Comparison of ENCODE assay signal across 9 cellular contexts in genomic region chr2:60998628-60999545, GRCh38. TPM values are rescaled to one million over a fixed set of nuclear protein-coding genes. Genes with fewer than 3 reads are reported as not detected.
DNase-seq lines count a peak whose midpoint lies in the region; ATAC-seq and TF ChIP-seq lines count a peak whose summit lies in the region.
"Had no signal": no experiment of that assay in that cellular context is flagged by ENCODE, and none has a peak within 500 bp of the region (broad histone marks: within the 10 kb centered on the region; RNA-seq: fewer than 3 reads in every experiment).

No MANE protein-coding gene starts in this region.

- in situ Hi-C loops in Panc1 (cut with HindIII; ENCODE audit: low pct_unique_long_range_greater_than_20kb, low sequenced_read_pairs) = no loop called here

- H3K4me1 ChIP-seq in Panc1 (ENCODE audit: control insufficient read depth, insufficient read depth, low read length) = no peaks in the 10 kb centered on the region

- no peak overlapping the region for H2AFZ ChIP-seq in neural cell (ENCODE audit: low read depth, low read length)

- peak; percentile 88 for TF ChIP-seq RAD21 in neural cell (conservative IDR thresholded peaks at IDR 0.05)

- no peaks in the 10 kb centered on the region for H3K9me3 ChIP-seq in Panc1 (ENCODE audit: control insufficient read depth, insufficient read depth, low read depth, low read length)
- no peaks in the 10 kb centered on the region for H3K9me3 ChIP-seq in neural cell (ENCODE audit: low read length)

- DNase-seq in GM06990 (ENCODE audit: extremely low read depth, insufficient read length) (no peak), Kasumi-1 (lab: John Stamatoyannopoulos, UW) (peak; percentile 72 to 91), Panc1 (ENCODE audit: low read depth, low spot score) (no peak), endothelial cell (ENCODE audit: low spot score) (no peak), amniotic stem cell (lab: John Stamatoyannopoulos, UW) (no peak)

- POLR2A ChIA-PET in Panc1 (lab: Charles Lee) = interaction anchor here (0.7 kb wide), 1 partner anchor 13 kb away, joined by 3 read pairs; no protein-coding TSS in a partner anchor

- H3K27ac Mint-ChIP-seq in endothelial cell (ENCODE audit: unreplicated experiment) = no peak overlapping the region
- H3K27ac Mint-ChIP-seq: dendritic cell treated with granulocyte-macrophage colony-stimulating factor and Interleukin-4, amounts not matched to agents 40 ng/mL and 50 ng/mL, for 4 days had no signal

- H3K79me2 ChIP-seq in neural cell (replicated peaks; ENCODE audit: insufficient read depth, low read length) = no peaks in the 10 kb centered on the region

- H3K4me1 Mint-ChIP-seq in endothelial cell (ENCODE audit: unreplicated experiment) = no peaks in the 10 kb centered on the region

- H3K9me2 ChIP-seq in neural cell (ENCODE audit: insufficient read depth, low read length) = no peaks in the 10 kb centered on the region

- H3K36me3 ChIP-seq in GM06990 (ENCODE audit: control insufficient read depth, insufficient read depth, low read length) (no peaks in the 10 kb centered on the region), Panc1 (ENCODE audit: control insufficient read depth, insufficient read depth, low read length) (no peaks in the 10 kb centered on the region), neural cell (ENCODE audit: insufficient read depth, low read length) (no peaks in the 10 kb centered on the region)

- H4K20me1 ChIP-seq in neural cell (ENCODE audit: insufficient read depth) = no peaks in the 10 kb centered on the region

- H3K27ac ChIP-seq in 22Rv1 (no peak overlapping the region), Panc1 (ENCODE audit: low read length) (no peak overlapping the region), neural cell (ENCODE audit: low read length) (no peak overlapping the region)

- TF ChIP-seq CTCF in 22Rv1 (IDR thresholded peaks at IDR 0.05) (peak; percentile 77), GM06990 (IDR thresholded peaks at IDR 0.05; ENCODE audit: insufficient read depth, low read length, poor library complexity, severe bottlenecking) (peak; percentile 52), Panc1 (IDR thresholded peaks at IDR 0.05) (peak; percentile 67; the same call in 1 of the 2 replicates), endothelial cell (IDR thresholded peaks at IDR 0.05; ENCODE audit: unreplicated experiment) (peak; percentile 45), neural cell (IDR thresholded peaks at IDR 0.05; ENCODE audit: poor library complexity, severe bottlenecking) (peak; percentile 82)

- H3K4me3 ChIP-seq in GM06990 (replicated peaks; ENCODE audit: low read depth, low read length) (no peak overlapping the region), Panc1 (ENCODE audit: low read depth in 2 of 2, low read length in 2 of 2) (no peak overlapping the region), neural cell (ENCODE audit: low read length) (no peak overlapping the region)

- H3K9me3 Mint-ChIP-seq in endothelial cell (ENCODE audit: unreplicated experiment) = no peaks in the 10 kb centered on the region
- H3K9me3 Mint-ChIP-seq: dendritic cell treated with granulocyte-macrophage colony-stimulating factor and Interleukin-4, amounts not matched to agents 40 ng/mL and 50 ng/mL, for 4 days had no signal

- H3K4me3 Mint-ChIP-seq in endothelial cell (ENCODE audit: unreplicated experiment) = no peak overlapping the region
- H3K4me3 Mint-ChIP-seq: dendritic cell treated with granulocyte-macrophage colony-stimulating factor and Interleukin-4, amounts not matched to agents 40 ng/mL and 50 ng/mL, for 4 days had no signal

- no peaks in the 10 kb centered on the region for H3K27me3 Mint-ChIP-seq in endothelial cell (ENCODE audit: unreplicated experiment)
- H3K27me3 Mint-ChIP-seq: dendritic cell treated with granulocyte-macrophage colony-stimulating factor and Interleukin-4, amounts not matched to agents 40 ng/mL and 50 ng/mL, for 4 days had no signal

- H3K27me3 ChIP-seq in GM06990 (replicated peaks; ENCODE audit: control insufficient read depth, insufficient read depth, low read length) (no peaks in the 10 kb centered on the region), Panc1 (ENCODE audit: control insufficient read depth, insufficient read depth, low read length) (no peaks in the 10 kb centered on the region), neural cell (ENCODE audit: insufficient read depth, low read depth, low read length) (no peaks in the 10 kb centered on the region)

- no peak overlapping the region for H3K4me2 ChIP-seq in neural cell (ENCODE audit: low read length)

- intact Hi-C loops in Panc1 (cut with micrococcal nuclease; ENCODE audit: unreplicated experiment) = loop anchor here (2.0 kb wide), 2 partner anchors 204 to 292 kb away; no protein-coding TSS in a partner anchor

- no peaks in the 10 kb centered on the region for H3F3A ChIP-seq in neural cell (ENCODE audit: insufficient read depth, low read length, poor library complexity, severe bottlenecking)

- no TSS peak for BruUV-seq in Panc1 (replicated peaks; lab: Mats Ljungman, UMichigan)

- H3K9ac ChIP-seq in neural cell (ENCODE audit: low read length) = no peak overlapping the region

- CTCF ChIA-PET in Panc1 (lab: Charles Lee) = interaction anchor here (0.6 to 1.2 kb wide), 5 partner anchors 8 to 291 kb away, joined by 3 to 7 read pairs (median 4); no protein-coding TSS in a partner anchor

- ATAC-seq in Panc1 (peak; percentile 80), GM18909 (IDR thresholded peaks at IDR 0.05; ENCODE audit: poor library complexity, unreplicated experiment) (no peak)

- no peak for TF ChIP-seq EP300 in neural cell (conservative IDR thresholded peaks at IDR 0.05; ENCODE audit: poor library complexity, severe bottlenecking)

- peaks cover 5% of the 10 kb centered on the region for H3K36me3 Mint-ChIP-seq in endothelial cell (ENCODE audit: low read depth, unreplicated experiment)

TF ChIP-seq in neural cell, 6 proteins besides CTCF, POLR2A, EP300 and RAD21:
- TF ChIP-seq MXI1 (conservative IDR thresholded peaks at IDR 0.05; ENCODE audit: poor library complexity, severe bottlenecking) (no peak), SMC3 (conservative IDR thresholded peaks at IDR 0.05; ENCODE audit: poor library complexity) (peak; percentile 85)

RNA-seq across cellular contexts. Expression of gene PEX13, which starts 18.6 kb away (rescaled TPM):
- total RNA-seq in Panc1 (2021; ENCODE audit: unreplicated experiment) (24.7 TPM), endothelial cell (ENCODE audit: unreplicated experiment) (24.8 TPM)
- 9.5 TPM for polyA plus RNA-seq in Panc1 (2012; ENCODE audit: insufficient read length)
- polyA plus RNA-seq in neural cell = 91.3 and 95.6 TPM in 2 replicates
- 114 and 126 TPM in 2 replicates for polyA minus RNA-seq in neural cell

RNA-seq across cellular contexts. Expression of gene PUS10, which starts 19.2 kb away (rescaled TPM):
- total RNA-seq in Panc1 (2021; ENCODE audit: unreplicated experiment) (5.2 TPM), endothelial cell (ENCODE audit: unreplicated experiment) (8.5 TPM)
- polyA plus RNA-seq in Panc1 (2012; ENCODE audit: insufficient read length) = 2.2 TPM
- 3.5 and 3.7 TPM in 2 replicates for polyA plus RNA-seq in neural cell
- polyA minus RNA-seq in neural cell = 2.2 and 4.6 TPM in 2 replicates

Comparison
In these comparisons a context has a peak if more than half of its experiments do, and no peak if none do; other contexts are left out.
1. DNase-seq: peak in Kasumi-1 (2 of 2); none in GM06990 (single experiment), Panc1 (single experiment), endothelial cell (single experiment) and amniotic stem cell (single experiment).
2. Peak in every context shown above with its lines, with median percentiles within 50 percentile points of each other: CTCF ChIP-seq.